Comparison of ENCODE assay signal across 17 cellular contexts in the genomic region with DNA sequence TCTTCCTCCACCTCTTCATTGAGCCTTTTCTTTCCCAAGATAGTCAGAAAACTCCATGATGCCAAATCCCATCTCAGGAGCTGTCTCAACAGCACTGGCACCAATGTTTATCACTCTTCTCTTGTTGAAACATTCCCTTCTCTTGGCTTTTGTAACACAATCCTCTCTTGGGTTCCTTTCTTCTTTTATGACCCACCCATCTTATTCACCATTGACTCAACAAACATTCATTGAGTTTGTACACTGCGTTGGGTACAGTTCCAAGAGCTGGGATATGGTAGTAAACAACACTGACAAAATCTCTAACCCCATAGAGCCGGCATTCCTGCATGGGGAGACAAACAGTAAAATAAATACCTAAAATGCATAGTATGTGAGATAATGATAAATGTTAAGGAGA.
DNase-seq lines count a peak whose midpoint lies in the region; ATAC-seq, FAIRE-seq and TF ChIP-seq lines count a peak whose summit lies in the region.
"Had no signal": no experiment of that assay in that cellular context is flagged by ENCODE, and none has a peak within 500 bp of the region (broad histone marks: within the 10 kb centered on the region; RNA-seq: fewer than 3 reads in every experiment).

No MANE protein-coding gene starts in this region.

- peaks cover 12% of the 10 kb centered on the region for H3K4me1 Mint-ChIP-seq in MCF 10A (ENCODE audit: insufficient read depth, unreplicated experiment)

- no TSS peak for BruUV-seq in mammary epithelial cell (replicated peaks; lab: Mats Ljungman, UMichigan)
- BruUV-seq in MCF 10A (replicated peaks; lab: Mats Ljungman, UMichigan) = no TSS peak

- intact Hi-C loops in mammary epithelial cell (cut with micrococcal nuclease) = no loop called here
- intact Hi-C loops in MCF 10A (cut with micrococcal nuclease) = no loop called here

- dilution Hi-C loops in mammary epithelial cell (cut with HindIII; ENCODE audit: low sequenced_read_pairs) (loop anchor here (5.0 kb wide), 1 partner anchor 47 kb away; no protein-coding TSS in a partner anchor), keratinocyte (cut with MboI; ENCODE audit: extremely low pct_ligation_motif_present, low sequenced_read_pairs) (no loop called here)

- H3K4me3 ChIP-seq in mammary epithelial cell (replicated peaks in 1 of 3; ENCODE audit: insufficient read depth in 1 of 3, low read depth in 2 of 3, low read length in 3 of 3) = no peak overlapping the region
- H3K4me3 ChIP-seq in keratinocyte (ENCODE audit: control insufficient read depth in 2 of 3, extremely low read depth in 1 of 3, insufficient read depth in 2 of 3, low read depth in 1 of 3, low read length in 3 of 3) = no peak overlapping the region
- H3K4me3 ChIP-seq: A549 had no signal

- H3K4me3 Mint-ChIP-seq in MCF 10A (ENCODE audit: unreplicated experiment) = no peak overlapping the region
- H3K4me3 Mint-ChIP-seq: CD4-positive, alpha-beta T cell; H9 had no signal

- H3K27me3 ChIP-seq in mammary epithelial cell (ENCODE audit: insufficient read depth, low read length) (no peaks in the 10 kb centered on the region), keratinocyte (ENCODE audit: control insufficient read depth, extremely low read depth, insufficient read depth, low read length) (no peaks in the 10 kb centered on the region)

- no peaks in the 10 kb centered on the region for H3K27me3 Mint-ChIP-seq in MCF 10A (ENCODE audit: insufficient read depth, unreplicated experiment)
- H3K27me3 Mint-ChIP-seq: CD4-positive, alpha-beta T cell had no signal

- no peak overlapping the region for H3K27ac Mint-ChIP-seq in MCF 10A (ENCODE audit: low read depth, unreplicated experiment)
- H3K27ac Mint-ChIP-seq: CD4-positive, alpha-beta T cell; H9 had no signal

- POLR2A ChIA-PET in MCF 10A (lab: Yijun Ruan, JAX) = interaction anchor here (0.8 to 1.5 kb wide), 4 partner anchors 9 to 13 kb away, joined by 3 to 4 read pairs (median 3); no protein-coding TSS in a partner anchor

- H3K9me3 Mint-ChIP-seq in MCF 10A (ENCODE audit: unreplicated experiment) = no peaks in the 10 kb centered on the region
- H3K9me3 Mint-ChIP-seq: CD4-positive, alpha-beta T cell; H9 had no signal

- no peak for TF ChIP-seq CTCF in mammary epithelial cell (conservative IDR thresholded peaks at IDR 0.05 in 1 of 2, IDR thresholded peaks at IDR 0.05 in 1 of 2; ENCODE audit: extremely low read depth in 1 of 2, insufficient read depth in 1 of 2, low read depth in 1 of 2, low read length in 2 of 2)
- TF ChIP-seq CTCF in MCF 10A (IDR thresholded peaks at IDR 0.05; ENCODE audit: unreplicated experiment) = no peak
- no peak for TF ChIP-seq CTCF in keratinocyte (optimal IDR thresholded peaks at IDR 0.05 in 1 of 3, IDR thresholded peaks at IDR 0.05 in 1 of 3, conservative IDR thresholded peaks at IDR 0.05 in 1 of 3; ENCODE audit: extremely low read depth in 1 of 3, insufficient read depth in 2 of 3, low read length in 3 of 3)

- no peaks in the 10 kb centered on the region for H3K9me1 ChIP-seq in keratinocyte (ENCODE audit: control insufficient read depth, extremely low read depth, insufficient read depth, low read length)

- no peak overlapping the region for H3K9ac ChIP-seq in mammary epithelial cell (ENCODE audit: insufficient read depth, low read length)
- H3K9ac ChIP-seq in keratinocyte (ENCODE audit: control insufficient read depth, extremely low read depth, insufficient read depth, low read length) = no peak overlapping the region

- no peak overlapping the region for H3K27ac ChIP-seq in mammary epithelial cell (ENCODE audit: insufficient read depth, low read depth, low read length)
- peak overlapping the region; percentile 68 for H3K27ac ChIP-seq in epithelial cell of prostate
- H3K27ac ChIP-seq in keratinocyte (ENCODE audit: control insufficient read depth, insufficient read depth, low read length) = peak overlapping the region; percentile 39
- H3K27ac ChIP-seq: 22Rv1, A549, C4-2B had no signal

- H3K36me3 Mint-ChIP-seq in MCF 10A (ENCODE audit: insufficient read depth, unreplicated experiment) = no peaks in the 10 kb centered on the region

- H3K4me2 ChIP-seq in mammary epithelial cell (ENCODE audit: insufficient read depth, low read depth, low read length) = no peak overlapping the region
- H3K4me2 ChIP-seq in keratinocyte (ENCODE audit: control insufficient read depth, extremely low read depth, insufficient read depth, low read depth, low read length) = no peak overlapping the region
- H3K4me2 ChIP-seq: A549 had no signal

- no peaks in the 10 kb centered on the region for H3K79me2 ChIP-seq in mammary epithelial cell (ENCODE audit: insufficient read depth, low read length)
- no peaks in the 10 kb centered on the region for H3K79me2 ChIP-seq in keratinocyte (ENCODE audit: control insufficient read depth, insufficient read depth, low read length)

- H3K9me3 ChIP-seq in mammary epithelial cell (replicated peaks; ENCODE audit: insufficient read depth, low read length) (no peaks in the 10 kb centered on the region), keratinocyte (ENCODE audit: control insufficient read depth, low read depth, low read length) (no peaks in the 10 kb centered on the region)

- ATAC-seq in HG03095 (IDR thresholded peaks at IDR 0.05; ENCODE audit: unreplicated experiment) = no peak
- ATAC-seq: A549 had no signal

- H2AFZ ChIP-seq in mammary epithelial cell (ENCODE audit: low read depth, low read length) (peak overlapping the region; percentile 63), keratinocyte (ENCODE audit: control insufficient read depth, low read length) (no peak overlapping the region)

- FAIRE-seq in keratinocyte (lab: Jason Lieb, UNC) = peak; percentile 76
- FAIRE-seq: A549, D721Med, G401.6, H1 had no signal

- peaks cover 26% of the 10 kb centered on the region for H3K4me1 ChIP-seq in mammary epithelial cell (ENCODE audit: insufficient read depth, low read length)
- H3K4me1 ChIP-seq in keratinocyte (ENCODE audit: control insufficient read depth, extremely low read depth, insufficient read depth, low read length) = peaks cover 18% of the 10 kb centered on the region
- H3K4me1 ChIP-seq: A549 had no signal

- CTCF ChIA-PET in mammary epithelial cell (lab: Charles Lee; ENCODE audit: low non-redundant PET) = no interaction called here
- CTCF ChIA-PET in MCF 10A (lab: Yijun Ruan, JAX) = interaction anchor here (0.7 kb wide), 1 partner anchor 171 kb away, joined by 3 read pairs; no protein-coding TSS in a partner anchor

- 100% methylated on average over 2 of the region's 2 CpGs for WGBS in mammary epithelial cell (ENCODE audit: low coverage, missing lambda C conversion rate)

- H3K36me3 ChIP-seq in mammary epithelial cell (ENCODE audit: insufficient read depth, low read length) (no peaks in the 10 kb centered on the region), keratinocyte (ENCODE audit: control insufficient read depth in 2 of 2, extremely low read depth in 1 of 2, insufficient read depth in 2 of 2, low read length in 2 of 2) (no peaks in the 10 kb centered on the region)

- DNase-seq in mammary epithelial cell (no peak), MCF 10A (ENCODE audit: unreplicated experiment) (no peak), epithelial cell of prostate (ENCODE audit: low read depth, low spot score) (no peak), keratinocyte (ENCODE audit: low read depth, low spot score) (no peak), GDM1 (lab: John Stamatoyannopoulos, UW) (no peak)
- DNase-seq in stimulated activated CD4-positive, alpha-beta T cell treated with anti-CD3 and anti-CD28 coated beads, Interleukin-2, amount 100 ng/mL, for 48 hours = no peak
- DNase-seq: AML-193; Caco-2; CD4-positive, alpha-beta T cell; H9 had no signal

- H4K20me1 ChIP-seq in mammary epithelial cell (ENCODE audit: insufficient read depth, low read length) = no peaks in the 10 kb centered on the region
- no peaks in the 10 kb centered on the region for H4K20me1 ChIP-seq in keratinocyte (ENCODE audit: control insufficient read depth, extremely low read depth, insufficient read depth, low read length)

- in situ Hi-C loops in mammary epithelial cell (cut with MboI; ENCODE audit: low sequenced_read_pairs in 2 of 2) = no loop called here
